ENCODE assay signal across 8 cellular contexts in genomic region chr12:29073631-29074239, GRCh38.
DNase-seq lines count a peak whose midpoint lies in the region; ATAC-seq and TF ChIP-seq lines count a peak whose summit lies in the region.

No MANE protein-coding gene starts in this region.

- no peak for TF ChIP-seq EP300 in neural cell (conservative IDR thresholded peaks at IDR 0.05; ENCODE audit: poor library complexity, severe bottlenecking)

- H2AFZ ChIP-seq in neural cell (ENCODE audit: low read depth, low read length), result no peak overlapping the region

- H3K9me3 ChIP-seq in neural cell (ENCODE audit: low read length), result no peaks in the 10 kb centered on the region

- no peak overlapping the region for H3K4me2 ChIP-seq in neural cell (ENCODE audit: low read length)

- DNase-seq in activated CD4-positive, alpha-beta T cell treated with anti-CD3 and anti-CD28 coated beads for 4 hours, result peak; percentile 14 to 16
- no peak for DNase-seq in activated CD4-positive, alpha-beta T cell treated with anti-CD3 and anti-CD28 coated beads, Interleukin-2, amount 50 U/mL, for 1 hour
- DNase-seq in LHCN-M2 (ENCODE audit: low read depth), result peak; percentile 5
- peak; percentile 3 for DNase-seq in SIG-M5 (lab: John Stamatoyannopoulos, UW)
- no peak for DNase-seq in activated T-cell treated with anti-CD3 and anti-CD28 coated beads for 4 hours

- no peaks in the 10 kb centered on the region for H4K20me1 ChIP-seq in neural cell (ENCODE audit: insufficient read depth)

- no peak overlapping the region for H3K9ac ChIP-seq in neural cell (ENCODE audit: low read length)

- no peaks in the 10 kb centered on the region for H3K27me3 ChIP-seq in neural cell (ENCODE audit: insufficient read depth, low read depth, low read length)

- H3F3A ChIP-seq in neural cell (ENCODE audit: insufficient read depth, low read length, poor library complexity, severe bottlenecking), result no peaks in the 10 kb centered on the region

- no peak overlapping the region for H3K27ac ChIP-seq in neural cell (ENCODE audit: low read length)

- peak; percentile 78 for TF ChIP-seq CTCF in neural cell (IDR thresholded peaks at IDR 0.05; ENCODE audit: poor library complexity, severe bottlenecking)

- no peaks in the 10 kb centered on the region for H3K79me2 ChIP-seq in neural cell (replicated peaks; ENCODE audit: insufficient read depth, low read length)

- H3K9me2 ChIP-seq in neural cell (ENCODE audit: insufficient read depth, low read length), result no peaks in the 10 kb centered on the region

- no peaks in the 10 kb centered on the region for H3K36me3 ChIP-seq in neural cell (ENCODE audit: insufficient read depth, low read length)

- no peak overlapping the region for H3K4me3 ChIP-seq in neural cell (ENCODE audit: low read length)

- peak; percentile 90 for ATAC-seq in GM21723 (IDR thresholded peaks at IDR 0.05; ENCODE audit: unreplicated experiment)
- peak; percentile 59 for ATAC-seq in esophagus mucosa

- TF ChIP-seq RAD21 in neural cell (conservative IDR thresholded peaks at IDR 0.05), result peak; percentile 73

TF ChIP-seq in neural cell, 6 proteins besides CTCF, POLR2A, EP300 and RAD21:
- TF ChIP-seq REST (IDR thresholded peaks at IDR 0.05; ENCODE audit: borderline replicate concordance), result no peak
- TF ChIP-seq SMC3 (conservative IDR thresholded peaks at IDR 0.05; ENCODE audit: poor library complexity), result peak; percentile 76

Comparison
In these comparisons a context has a peak if more than half of its experiments do, and no peak if none do; other contexts are left out.
1. DNase-seq: peak in activated CD4-positive, alpha-beta T cell treated with anti-CD3 and anti-CD28 coated beads for 4 hours (2 of 2), LHCN-M2 (single experiment) and SIG-M5 (single experiment); none in activated CD4-positive, alpha-beta T cell treated with anti-CD3 and anti-CD28 coated beads, Interleukin-2, amount 50 U/mL, for 1 hour (single experiment) and activated T-cell treated with anti-CD3 and anti-CD28 coated beads for 4 hours (single experiment).